2 cellular contexts compared by ENCODE assay signal in the genomic region with DNA sequence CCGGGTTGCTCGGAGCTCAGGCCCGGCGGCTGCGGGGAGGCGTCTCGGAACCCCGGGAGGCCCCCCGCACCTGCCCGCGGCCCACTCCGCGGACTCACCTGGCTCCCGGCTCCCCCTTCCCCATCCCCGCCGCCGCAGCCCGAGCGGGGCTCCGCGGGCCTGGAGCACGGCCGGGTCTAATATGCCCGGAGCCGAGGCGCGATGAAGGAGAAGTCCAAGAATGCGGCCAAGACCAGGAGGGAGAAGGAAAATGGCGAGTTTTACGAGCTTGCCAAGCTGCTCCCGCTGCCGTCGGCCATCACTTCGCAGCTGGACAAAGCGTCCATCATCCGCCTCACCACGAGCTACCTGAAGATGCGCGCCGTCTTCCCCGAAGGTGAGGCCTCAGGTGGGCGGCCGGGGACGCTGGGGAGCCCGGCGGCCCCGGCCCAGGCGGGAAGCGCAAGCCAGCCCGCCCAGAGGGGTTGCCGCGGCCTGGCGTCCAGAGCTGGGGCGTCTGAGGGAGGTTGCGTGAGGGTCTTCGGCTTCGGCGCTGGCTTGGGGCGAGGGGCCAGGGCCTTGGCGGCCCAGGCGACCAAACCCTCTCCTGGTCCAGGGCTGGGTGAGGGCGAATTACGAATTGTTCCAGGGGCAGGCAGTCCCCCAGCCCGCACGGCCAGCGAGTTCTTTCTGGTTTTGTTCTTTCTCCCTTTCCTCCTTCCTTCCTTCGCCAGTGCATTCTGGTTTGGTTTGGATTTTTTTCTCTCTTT.
A peak's percentile ranks its signal among the peaks of the same experiment; 100 is the strongest.
TF ChIP-seq lines count a peak whose summit lies in the region.

No MANE protein-coding gene starts in this region.

TF ChIP-seq in HCT116, 20 proteins besides CTCF, POLR2A, EP300 and RAD21:
- TF ChIP-seq ZFX (IDR thresholded peaks at IDR 0.05), result peak; percentile 78; the same call in 1 of the 2 replicates
- TF ChIP-seq ZNF274 (IDR thresholded peaks at IDR 0.05; ENCODE audit: low read depth, low read length), result no peak

TF ChIP-seq in GM12878, 131 proteins besides CTCF, POLR2A, EP300 and RAD21:
- peak; percentile 23 for TF ChIP-seq SUZ12 (IDR thresholded peaks at IDR 0.05; ENCODE audit: unreplicated experiment)
- TF ChIP-seq, protein P1, sequence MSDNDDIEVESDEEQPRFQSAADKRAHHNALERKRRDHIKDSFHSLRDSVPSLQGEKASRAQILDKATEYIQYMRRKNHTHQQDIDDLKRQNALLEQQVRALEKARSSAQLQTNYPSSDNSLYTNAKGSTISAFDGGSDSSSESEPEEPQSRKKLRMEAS (IDR thresholded peaks at IDR 0.05; ENCODE audit: low read depth, low read length), result no peak
- no peak for TF ChIP-seq GATAD2B (conservative IDR thresholded peaks at IDR 0.05; ENCODE audit: low read depth)
- TF ChIP-seq CHD2 (IDR thresholded peaks at IDR 0.05; ENCODE audit: borderline replicate concordance, low read depth, low read length), result no peak
- TF ChIP-seq MYB (IDR thresholded peaks at IDR 0.05; ENCODE audit: borderline replicate concordance, low read depth, low read length), result no peak
- no peak for TF ChIP-seq EZH2 (IDR thresholded peaks at IDR 0.05; ENCODE audit: borderline replicate concordance, control insufficient read depth, low read depth, low read length)
- TF ChIP-seq POU2F2 (IDR thresholded peaks at IDR 0.05; ENCODE audit: borderline replicate concordance, low read depth, low read length), result no peak
